In the genomic region with DNA sequence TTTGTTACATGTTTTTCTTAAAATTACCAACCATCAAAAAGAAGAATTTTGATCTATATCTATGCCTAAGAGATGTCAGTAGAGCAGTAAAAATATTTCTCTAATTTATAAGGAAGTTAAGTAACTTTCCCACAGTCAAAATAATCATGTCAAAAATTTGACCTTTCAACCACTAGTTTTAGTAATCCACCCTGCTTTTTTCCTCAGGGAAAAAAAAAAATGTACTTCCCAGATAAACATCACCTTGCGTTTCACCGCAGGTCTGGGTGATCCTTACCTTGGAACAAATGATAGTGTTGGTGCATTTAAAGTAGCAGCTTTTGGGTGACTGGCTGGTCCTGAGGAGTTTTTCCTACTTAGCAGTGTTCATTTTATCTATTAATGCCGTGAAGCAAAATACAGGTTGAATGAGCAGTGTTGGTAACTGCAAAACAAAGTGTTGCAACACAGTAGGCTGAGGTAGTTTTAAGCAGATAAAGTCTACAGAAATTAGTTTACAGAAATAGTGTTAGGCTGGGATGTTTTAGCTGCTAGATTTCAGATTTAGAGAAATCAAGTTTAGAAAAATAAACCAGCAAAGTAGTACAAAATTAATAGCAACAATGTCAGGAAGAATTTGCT, we compare ENCODE assay signal across 15 cellular contexts.
A peak's percentile ranks its signal among the peaks of the same experiment; 100 is the strongest.
DNase-seq lines count a peak whose midpoint lies in the region; ATAC-seq, FAIRE-seq and TF ChIP-seq lines count a peak whose summit lies in the region.
"Had no signal": no experiment of that assay in that cellular context is flagged by ENCODE, and none has a peak within 500 bp of the region (broad histone marks: within the 10 kb centered on the region; RNA-seq: fewer than 3 reads in every experiment).

No MANE protein-coding gene starts in this region.

- FAIRE-seq in GM19239 (lab: Jason Lieb, UNC) = no peak
- FAIRE-seq: GM12892, urothelium cell line had no signal

- H3K27ac ChIP-seq in A673 (ENCODE audit: low read depth, low read length, poor library complexity, severe bottlenecking) (peak overlapping the region; percentile 8), angular gyrus (ENCODE audit: low read depth, low read length) (peak overlapping the region; percentile 66), left ventricle myocardium inferior (replicated peaks) (peak overlapping the region; percentile 51)

- H3K4me3 ChIP-seq in A673 (ENCODE audit: low read depth, low read length, poor library complexity, severe bottlenecking) (no peak overlapping the region), left ventricle myocardium inferior (peak overlapping the region; percentile 2)

- BruUV-seq in A673 (replicated peaks; lab: Mats Ljungman, UMichigan) = no TSS peak

- TF ChIP-seq CTCF in A673 (conservative IDR thresholded peaks at IDR 0.05; ENCODE audit: low read depth, low read length) = no peak
- no peak for TF ChIP-seq CTCF in left ventricle myocardium inferior (IDR thresholded peaks at IDR 0.05; ENCODE audit: borderline replicate concordance)

- no peak for ATAC-seq in HG02588 (IDR thresholded peaks at IDR 0.05; ENCODE audit: unreplicated experiment)
- ATAC-seq in HG03135 (IDR thresholded peaks at IDR 0.05; ENCODE audit: unreplicated experiment) = no peak

- peaks cover 39% of the 10 kb centered on the region for H3K4me1 ChIP-seq in A673 (ENCODE audit: insufficient read depth, low read length, poor library complexity, severe bottlenecking)
- peaks cover 88% of the 10 kb centered on the region for H3K4me1 ChIP-seq in left ventricle myocardium inferior

- H3K9me3 ChIP-seq in A673 (ENCODE audit: low read depth, low read length, poor library complexity, severe bottlenecking) = no peaks in the 10 kb centered on the region
- no peaks in the 10 kb centered on the region for H3K9me3 ChIP-seq in left ventricle myocardium inferior (replicated peaks)

- POLR2A ChIA-PET in A673 (lab: Charles Lee; ENCODE audit: low non-redundant PET) = no interaction called here

- H3K36me3 ChIP-seq in A673 (ENCODE audit: insufficient read depth, low read length, poor library complexity, severe bottlenecking) = no peaks in the 10 kb centered on the region
- H3K36me3 ChIP-seq in left ventricle myocardium inferior = no peaks in the 10 kb centered on the region

- intact Hi-C loops in A673 (cut with micrococcal nuclease; ENCODE audit: unreplicated experiment) (no loop called here), left ventricle myocardium inferior (cut with micrococcal nuclease) (no loop called here)

- CTCF ChIA-PET in A673 (lab: Charles Lee) = no interaction called here

- H3K27me3 ChIP-seq in A673 (replicated peaks; ENCODE audit: insufficient read depth, low read depth, low read length, poor library complexity) (no peaks in the 10 kb centered on the region), left ventricle myocardium inferior (ENCODE audit: low read depth) (no peaks in the 10 kb centered on the region)

- DNase-seq in A673 (ENCODE audit: low spot score) = no peak
- no peak for DNase-seq in left ventricle myocardium inferior
- DNase-seq in renal cortical epithelial cell (ENCODE audit: low read depth) = peak; percentile 73
- DNase-seq in GM19239 (ENCODE audit: insufficient read length, low spot score) = no peak
- DNase-seq in NCI-H748 (lab: John Stamatoyannopoulos, UW; ENCODE audit: unreplicated experiment) = no peak
- DNase-seq: activated naive CD8-positive, alpha-beta T cell treated with anti-CD3 and anti-CD28 coated beads for 36 hours; NCI-H1105 treated with DMSO at 0.1 percent for 48 hours; NCI-H446; right cardiac atrium; RPMI8226 had no signal

Comparison
In these comparisons a context has a peak if more than half of its experiments do, and no peak if none do; other contexts are left out.
1. H3K27ac ChIP-seq: peak in every context shown above with its lines; median percentile 66 in angular gyrus; 51 in left ventricle myocardium inferior; 8 in A673.